ENCODE assay signal across 23 cellular contexts in the genomic region with DNA sequence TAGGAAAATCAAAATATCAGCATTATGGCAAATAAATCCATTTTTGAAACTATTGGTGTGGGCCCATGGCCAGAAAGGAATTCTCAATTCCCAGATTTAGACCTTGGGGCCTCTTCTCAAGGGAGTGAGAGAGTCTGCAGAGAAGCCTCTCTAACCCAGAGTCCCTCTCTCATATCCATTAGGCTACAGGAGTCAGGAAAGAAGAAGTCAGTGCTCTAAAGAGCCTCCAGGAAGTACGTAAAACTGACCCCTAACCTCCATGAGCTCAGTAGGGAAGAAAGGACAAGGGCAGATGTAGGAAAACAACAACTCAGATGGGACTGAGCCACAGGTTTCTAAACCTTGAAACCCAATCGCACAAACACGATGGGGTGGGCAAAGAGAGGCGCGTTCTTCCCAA.
"Had no signal": no experiment of that assay in that cellular context is flagged by ENCODE, and none has a peak within 500 bp of the region (broad histone marks: within the 10 kb centered on the region; RNA-seq: fewer than 3 reads in every experiment).

No MANE protein-coding gene starts in this region.

- H3K9me3 Mint-ChIP-seq: activated CD4-positive, alpha-beta memory T cell treated with anti-CD3 and anti-CD28 coated beads for 36 hours; activated naive CD8-positive, alpha-beta T cell treated with anti-CD3 and anti-CD28 coated beads for 36 hours; natural killer cell treated with Interleukin-12 subunit alpha and Interleukin-12 subunit beta and Interleukin-15 and Interleukin-18, amount 100 ng/mL, for 72 hours had no signal

- H3K27ac Mint-ChIP-seq: activated CD4-positive, alpha-beta memory T cell treated with anti-CD3 and anti-CD28 coated beads for 36 hours; activated naive CD8-positive, alpha-beta T cell treated with anti-CD3 and anti-CD28 coated beads for 36 hours; natural killer cell treated with Interleukin-12 subunit alpha and Interleukin-12 subunit beta and Interleukin-15 and Interleukin-18, amount 100 ng/mL, for 72 hours had no signal

- H2AFZ ChIP-seq: parathyroid adenoma had no signal

- H3K9me3 ChIP-seq: esophagus squamous epithelium, heart left ventricle, left lung, testis, upper lobe of left lung had no signal

- H3K27me3 ChIP-seq: esophagus squamous epithelium, left lung, testis, upper lobe of left lung had no signal

- H3K36me3 Mint-ChIP-seq: activated CD4-positive, alpha-beta memory T cell treated with anti-CD3 and anti-CD28 coated beads for 36 hours; activated naive CD8-positive, alpha-beta T cell treated with anti-CD3 and anti-CD28 coated beads for 36 hours; natural killer cell treated with Interleukin-12 subunit alpha and Interleukin-12 subunit beta and Interleukin-15 and Interleukin-18, amount 100 ng/mL, for 72 hours had no signal

- H3K4me1 ChIP-seq: left lung, parathyroid adenoma, testis, upper lobe of left lung had no signal

- H3K36me3 ChIP-seq: esophagus squamous epithelium, heart left ventricle, left lung, upper lobe of left lung had no signal

- H3K4me1 Mint-ChIP-seq: activated naive CD8-positive, alpha-beta T cell treated with anti-CD3 and anti-CD28 coated beads for 36 hours had no signal

- H3K27ac ChIP-seq: coronary artery, left lung, parathyroid adenoma, upper lobe of left lung had no signal

- ATAC-seq: natural killer cell treated with Interleukin-12 subunit alpha and Interleukin-12 subunit beta and Interleukin-15 and Interleukin-18, amount 100 ng/mL, for 72 hours had no signal

- H3K4me3 Mint-ChIP-seq: activated CD4-positive, alpha-beta memory T cell treated with anti-CD3 and anti-CD28 coated beads for 36 hours; activated naive CD8-positive, alpha-beta T cell treated with anti-CD3 and anti-CD28 coated beads for 36 hours; natural killer cell treated with Interleukin-12 subunit alpha and Interleukin-12 subunit beta and Interleukin-15 and Interleukin-18, amount 100 ng/mL, for 72 hours had no signal

- H3K79me2 ChIP-seq: parathyroid adenoma had no signal

- DNase-seq: activated CD4-positive, alpha-beta memory T cell treated with anti-CD3 and anti-CD28 coated beads for 36 hours; activated CD4-positive, alpha-beta T cell treated with anti-CD3 and anti-CD28 coated beads for 48 hours; activated naive CD4-positive, alpha-beta T cell treated with Interleukin-2 at 50 U/mL for 16 hours; activated naive CD8-positive, alpha-beta T cell treated with anti-CD3 and anti-CD28 coated beads for 36 hours; activated T-cell treated with anti-CD3 and anti-CD28 coated beads, Interleukin-2, amount 50 U/mL, for 48 hours; amniotic stem cell; cerebellar nuclear complex; esophagus squamous epithelium; heart left ventricle; kidney; left lung; mammary epithelial cell; midbrain; nucleus accumbens; stimulated activated CD4-positive, alpha-beta T cell treated with anti-CD3 and anti-CD28 coated beads, Interleukin-12 subunit alpha, Interleukin-12 subunit beta, amount 100 ng/mL, for 4 hours; SW 1271; T-helper 2 cell; testis; upper lobe of left lung had no signal

- H3K4me3 ChIP-seq: coronary artery, esophagus squamous epithelium, heart left ventricle, left lung, SK-N-MC, testis, upper lobe of left lung had no signal
